In genomic region chr21:27571706-27572105, GRCh38 we compare ENCODE assay signal across 15 cellular contexts.
DNase-seq lines count a peak whose midpoint lies in the region; TF ChIP-seq lines count a peak whose summit lies in the region.
"Had no signal": no experiment of that assay in that cellular context is flagged by ENCODE, and none has a peak within 500 bp of the region (broad histone marks: within the 10 kb centered on the region; RNA-seq: fewer than 3 reads in every experiment).

No MANE protein-coding gene starts in this region.

- no peaks in the 10 kb centered on the region for H4K20me1 ChIP-seq in mammary epithelial cell (ENCODE audit: insufficient read depth, low read length)

- in situ Hi-C loops in ACHN (cut with HindIII; ENCODE audit: low pct_ligation_motif_present, low pct_unique_long_range_greater_than_20kb, low sequenced_read_pairs), result no loop called here
- in situ Hi-C loops in mammary epithelial cell (cut with MboI; ENCODE audit: low sequenced_read_pairs in 2 of 2), result loop anchor here (5.0 to 25.0 kb wide), 4 partner anchors 76 to 727 kb away; partner anchors contain the start of gene ADAMTS1 (in 1 of the 2)

- no peak overlapping the region for H3K56ac ChIP-seq in mesendoderm (ENCODE audit: low read length)

- H3K4ac ChIP-seq in mesendoderm (ENCODE audit: low read depth, low read length), result no peak overlapping the region

- no peak overlapping the region for H4K8ac ChIP-seq in mesendoderm (ENCODE audit: low read depth, low read length)

- H3K27ac ChIP-seq in mammary epithelial cell (ENCODE audit: insufficient read depth, low read depth, low read length) (peak overlapping the region; percentile 93), tibial artery (no peak overlapping the region), mesendoderm (ENCODE audit: low read depth, low read length) (no peak overlapping the region)

- H3K27me3 ChIP-seq in mammary epithelial cell (ENCODE audit: insufficient read depth, low read length), result no peaks in the 10 kb centered on the region
- H3K27me3 ChIP-seq in kidney epithelial cell (ENCODE audit: control insufficient read depth, insufficient read depth, low read length), result no peaks in the 10 kb centered on the region
- H3K27me3 ChIP-seq in tibial artery, result no peaks in the 10 kb centered on the region
- H3K27me3 ChIP-seq in mesendoderm (ENCODE audit: insufficient read depth, low read length, poor library complexity), result no peaks in the 10 kb centered on the region
- H3K27me3 ChIP-seq: esophagus squamous epithelium had no signal

- no peak overlapping the region for H3K23ac ChIP-seq in mesendoderm (ENCODE audit: low read length)

- H3K9me3 ChIP-seq in mammary epithelial cell (replicated peaks; ENCODE audit: insufficient read depth, low read length) (no peaks in the 10 kb centered on the region), tibial artery (no peaks in the 10 kb centered on the region)
- H3K9me3 ChIP-seq: esophagus squamous epithelium had no signal

- H3K18ac ChIP-seq in mesendoderm (ENCODE audit: low read length), result no peak overlapping the region

- H2BK15ac ChIP-seq in mesendoderm (replicated peaks; ENCODE audit: low read depth), result no peak overlapping the region

- H3K79me1 ChIP-seq in mesendoderm (ENCODE audit: low read length), result no peaks in the 10 kb centered on the region

- H2BK5ac ChIP-seq in mesendoderm (ENCODE audit: low read length), result no peak overlapping the region

- TF ChIP-seq CTCF in mammary epithelial cell (conservative IDR thresholded peaks at IDR 0.05 in 1 of 2, IDR thresholded peaks at IDR 0.05 in 1 of 2; ENCODE audit: extremely low read depth in 1 of 2, insufficient read depth in 1 of 2, low read depth in 1 of 2, low read length in 2 of 2) (no peak), kidney epithelial cell (IDR thresholded peaks at IDR 0.05; ENCODE audit: insufficient read depth, low read length, poor library complexity, severe bottlenecking) (no peak), tibial artery (IDR thresholded peaks at IDR 0.05) (no peak)

- H3K79me2 ChIP-seq in mammary epithelial cell (ENCODE audit: insufficient read depth, low read length), result no peaks in the 10 kb centered on the region
- H3K79me2 ChIP-seq in mesendoderm (ENCODE audit: control insufficient read depth, insufficient read depth, low read length), result no peaks in the 10 kb centered on the region

- no peak for TF ChIP-seq POLR2A in erythroblast (IDR thresholded peaks at IDR 0.05; ENCODE audit: low read length)

- no peak overlapping the region for H2AK5ac ChIP-seq in mesendoderm (ENCODE audit: low read length)

- no peak overlapping the region for H2AFZ ChIP-seq in mammary epithelial cell (ENCODE audit: low read depth, low read length)

- H3K4me1 ChIP-seq in mammary epithelial cell (ENCODE audit: insufficient read depth, low read length), result peaks cover 38% of the 10 kb centered on the region
- H3K4me1 ChIP-seq in tibial artery, result peaks cover 0 to 26% (median 15%) of the 10 kb centered on the region in 4 donors
- no peaks in the 10 kb centered on the region for H3K4me1 ChIP-seq in mesendoderm (ENCODE audit: control insufficient read depth, low read depth, low read length)

- no TSS peak for BruUV-seq in mammary epithelial cell (replicated peaks; lab: Mats Ljungman, UMichigan)

- H4K5ac ChIP-seq in mesendoderm (ENCODE audit: low read length), result no peak overlapping the region

- dilution Hi-C loops in mammary epithelial cell (cut with HindIII; ENCODE audit: low sequenced_read_pairs), result loop anchor here (5.0 to 10.0 kb wide), 4 partner anchors 64 to 1063 kb away; no protein-coding TSS in a partner anchor

- DNase-seq in ACHN, result peak; percentile 97
- DNase-seq in HS-27A (ENCODE audit: low read depth), result peak; percentile 95
- DNase-seq in mammary epithelial cell, result peak; percentile 93
- peak; percentile 96 for DNase-seq in kidney epithelial cell (ENCODE audit: low read depth)
- no peak for DNase-seq in tibial artery
- no peak for DNase-seq in mesendoderm
- DNase-seq in stimulated activated CD4-positive, alpha-beta T cell treated with anti-CD3 and anti-CD28 coated beads, Interleukin-2, amount 100 ng/mL, for 24 hours, result no peak
- no peak for DNase-seq in erythroblast (lab: John Stamatoyannopoulos, UW)
- DNase-seq: activated CD4-positive, alpha-beta T cell treated with anti-CD3 and anti-CD28 coated beads for 36 hours; activated naive CD8-positive, alpha-beta T cell treated with anti-CD3 and anti-CD28 coated beads, Interleukin-2, amount 10 ng/mL, durations not matched to agents 7 days and 5 days; activated T-cell treated with anti-CD3 and anti-CD28 coated beads for 4 hours; DND-41; esophagus squamous epithelium; NCI-H2107; posterior cingulate gyrus had no signal

- intact Hi-C loops in mammary epithelial cell (cut with micrococcal nuclease), result loop anchor here (1.0 to 5.0 kb wide), 6 partner anchors 10 to 1062 kb away; partner anchors contain the start of gene ADAMTS1
- intact Hi-C loops in tibial artery (cut with DNase I; ENCODE audit: low total_unique reads), result no loop called here

- H3K9ac ChIP-seq in mammary epithelial cell (ENCODE audit: insufficient read depth, low read length), result no peak overlapping the region
- H3K9ac ChIP-seq in mesendoderm (ENCODE audit: low read length), result no peak overlapping the region

- H3K4me3 ChIP-seq in mammary epithelial cell (replicated peaks in 1 of 3; ENCODE audit: insufficient read depth in 1 of 3, low read depth in 2 of 3, low read length in 3 of 3) (no peak overlapping the region), kidney epithelial cell (ENCODE audit: low read depth, low read length) (no peak overlapping the region), tibial artery (no peak overlapping the region), mesendoderm (ENCODE audit: low read length) (no peak overlapping the region)
- H3K4me3 ChIP-seq: esophagus squamous epithelium had no signal

- CTCF ChIA-PET in mammary epithelial cell (lab: Charles Lee; ENCODE audit: low non-redundant PET), result interaction anchor here (0.5 to 0.7 kb wide), 3 partner anchors 121 to 756 kb away, joined by 4 read pairs; no protein-coding TSS in a partner anchor

- H3K4me2 ChIP-seq in mammary epithelial cell (ENCODE audit: insufficient read depth, low read depth, low read length), result no peak overlapping the region
- no peak overlapping the region for H3K4me2 ChIP-seq in mesendoderm (ENCODE audit: low read length)

- no peak overlapping the region for H2BK120ac ChIP-seq in mesendoderm (ENCODE audit: low read depth, low read length)

- H3K36me3 ChIP-seq in mammary epithelial cell (ENCODE audit: insufficient read depth, low read length) (no peaks in the 10 kb centered on the region), kidney epithelial cell (ENCODE audit: control insufficient read depth, insufficient read depth, low read length) (no peaks in the 10 kb centered on the region), tibial artery (no peaks in the 10 kb centered on the region), mesendoderm (ENCODE audit: control insufficient read depth, insufficient read depth, low read length) (no peaks in the 10 kb centered on the region)
- H3K36me3 ChIP-seq: esophagus squamous epithelium had no signal

Comparison
In these comparisons a context has a peak if more than half of its experiments do, and no peak if none do; other contexts are left out.
1. DNase-seq: peak in ACHN (single experiment), HS-27A (single experiment), mammary epithelial cell (single experiment) and kidney epithelial cell (single experiment); none in tibial artery (0 of 2), mesendoderm (single experiment), stimulated activated CD4-positive, alpha-beta T cell treated with anti-CD3 and anti-CD28 coated beads, Interleukin-2, amount 100 ng/mL, for 24 hours (0 of 2) and erythroblast (0 of 2).